In the genomic region with DNA sequence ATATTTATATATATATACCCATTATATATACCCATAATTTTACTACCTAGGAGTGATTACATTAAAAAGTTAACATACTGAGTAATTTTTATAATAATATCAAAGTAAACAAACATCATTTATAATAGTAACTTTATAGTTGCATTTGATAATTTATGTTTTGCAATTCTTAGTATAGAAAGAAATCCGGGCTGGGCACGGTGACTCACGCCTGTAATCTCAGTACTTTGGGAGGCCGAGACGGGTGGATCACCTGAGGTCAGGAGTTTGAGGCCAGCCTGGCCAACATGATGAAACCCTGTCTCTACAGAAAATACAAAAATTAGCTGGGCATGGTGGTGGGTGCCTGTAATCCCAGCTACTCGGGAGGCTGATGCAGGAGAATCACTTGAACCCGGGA, we compare ENCODE assay signal across 7 cellular contexts. TPM values are rescaled to one million over a fixed set of nuclear protein-coding genes. Genes with fewer than 3 reads are reported as not detected.
DNase-seq lines count a peak whose midpoint lies in the region; ATAC-seq, FAIRE-seq and TF ChIP-seq lines count a peak whose summit lies in the region.
"Not testable (repeated sequence)": the region's sequence is repeated elsewhere in the genome, so short reads cannot be mapped to it uniquely, and the experiment has no call there.

No MANE protein-coding gene starts in this region.

- 100% methylated on average over 1 of the region's 7 CpGs; no CpG with 5 or more reads in 1 of the 2 experiments for WGBS in IMR-90 (ENCODE audit: extremely low coverage in 2 of 2, insufficient read length in 1 of 2), 2 experiments

- not testable (repeated sequence) for H3K4me3 ChIP-seq in ACC112 (ENCODE audit: low read depth, low read length); IMR-90 (ENCODE audit: insufficient read depth, low read depth, low read length); astrocyte (ENCODE audit: insufficient read depth, low read depth, low read length)

- not testable (repeated sequence) for TF ChIP-seq RAD21 in IMR-90 (IDR thresholded peaks at IDR 0.05; ENCODE audit: low read length)

- not testable (repeated sequence) for H3K4ac ChIP-seq in IMR-90 (ENCODE audit: low read depth, low read length)

- not testable (repeated sequence) for H3K4me2 ChIP-seq in IMR-90 (ENCODE audit: low read depth, low read length)
- H3K4me2 ChIP-seq in astrocyte (ENCODE audit: low read length), result peak overlapping the region; percentile 36

- H3K4me3 Mint-ChIP-seq in activated CD4-positive, alpha-beta T cell treated with anti-CD3 and anti-CD28 coated beads for 36 hours; astrocyte (ENCODE audit: unreplicated experiment): not testable (repeated sequence)
- peak overlapping the region; percentile 81 for H3K4me3 Mint-ChIP-seq in natural killer cell treated with Interleukin-12 subunit alpha and Interleukin-12 subunit beta and Interleukin-15 and Interleukin-18, amount 100 ng/mL, for 72 hours

- TF ChIP-seq POLR2A in IMR-90 (IDR thresholded peaks at IDR 0.05; ENCODE audit: low read depth, low read length), result not testable (repeated sequence)

- not testable (repeated sequence) for H3K9me1 ChIP-seq in IMR-90 (ENCODE audit: insufficient read depth, low read length)

- not testable (repeated sequence) for H3K27me3 Mint-ChIP-seq in activated CD4-positive, alpha-beta T cell treated with anti-CD3 and anti-CD28 coated beads for 36 hours; astrocyte (ENCODE audit: low read depth, unreplicated experiment); natural killer cell treated with Interleukin-12 subunit alpha and Interleukin-12 subunit beta and Interleukin-15 and Interleukin-18, amount 100 ng/mL, for 72 hours

- intact Hi-C loops in IMR-90 (cut with micrococcal nuclease), result not testable (repeated sequence)
- intact Hi-C loops in activated CD4-positive, alpha-beta T cell treated with anti-CD3 and anti-CD28 coated beads for 36 hours (cut with DNase I, micrococcal nuclease), result loop anchor here in 1 of 2 experiments (10.0 kb wide), 1 partner anchor 306 kb away; no protein-coding TSS in a partner anchor

- not testable (repeated sequence) for H3K27me3 ChIP-seq in ACC112 (ENCODE audit: insufficient read depth, low read length); IMR-90 (ENCODE audit: control insufficient read depth, insufficient read depth, low read length); astrocyte (ENCODE audit: insufficient read depth, low read length)

- H4K20me1 ChIP-seq in IMR-90 (ENCODE audit: insufficient read depth, low read length); astrocyte (ENCODE audit: insufficient read depth, low read length): not testable (repeated sequence)

- peaks cover 21% of the 10 kb centered on the region for H3K4me1 ChIP-seq in ACC112 (ENCODE audit: control insufficient read depth, insufficient read depth, low read length, unreplicated experiment)
- not testable (repeated sequence) for H3K4me1 ChIP-seq in IMR-90 (ENCODE audit: control insufficient read depth, insufficient read depth, low read length); astrocyte (ENCODE audit: insufficient read depth, low read length)

- not testable (repeated sequence) for H2BK20ac ChIP-seq in IMR-90 (ENCODE audit: low read depth, low read length)

- H3K4me1 Mint-ChIP-seq in activated CD4-positive, alpha-beta T cell treated with anti-CD3 and anti-CD28 coated beads for 36 hours, result peaks cover 11% of the 10 kb centered on the region
- peaks cover 22% of the 10 kb centered on the region for H3K4me1 Mint-ChIP-seq in astrocyte (ENCODE audit: low read depth, unreplicated experiment)
- H3K4me1 Mint-ChIP-seq in natural killer cell treated with Interleukin-12 subunit alpha and Interleukin-12 subunit beta and Interleukin-15 and Interleukin-18, amount 100 ng/mL, for 72 hours (ENCODE audit: low read depth in 2 of 2), result not testable (repeated sequence)

- H2BK120ac ChIP-seq in IMR-90 (ENCODE audit: low read depth, low read length), result not testable (repeated sequence)

- not testable (repeated sequence) for H4K91ac ChIP-seq in IMR-90 (ENCODE audit: insufficient read depth, low read depth, low read length)

- POLR2A ChIA-PET in IMR-90 (lab: Charles Lee; ENCODE audit: unreplicated experiment); activated CD4-positive, alpha-beta T cell treated with anti-CD3 and anti-CD28 coated beads for 36 hours (lab: Charles Lee): not testable (repeated sequence)

- FAIRE-seq in astrocyte (lab: Jason Lieb, UNC), result not testable (repeated sequence)
- peak; percentile 65 for FAIRE-seq in endometrium (lab: Jason Lieb, UNC)

- not testable (repeated sequence) for H2AFZ ChIP-seq in ACC112 (ENCODE audit: low read length, unreplicated experiment); IMR-90 (replicated peaks; ENCODE audit: low read length, poor library complexity); astrocyte (ENCODE audit: low read depth, low read length)

- not testable (repeated sequence) for H3K14ac ChIP-seq in IMR-90 (replicated peaks; ENCODE audit: low read depth, low read length)

- not testable (repeated sequence) for H3K79me1 ChIP-seq in IMR-90 (ENCODE audit: low read depth in 1 of 2, low read length in 2 of 2)

- not testable (repeated sequence) for ATAC-seq in IMR-90 (ENCODE audit: low read depth); activated CD4-positive, alpha-beta T cell treated with anti-CD3 and anti-CD28 coated beads for 36 hours; natural killer cell treated with Interleukin-12 subunit alpha and Interleukin-12 subunit beta and Interleukin-15 and Interleukin-18, amount 100 ng/mL, for 72 hours

- peak overlapping the region; percentile 40; the same call in 1 of the 2 replicates for H3K27ac ChIP-seq in ACC112 (ENCODE audit: low read depth, low read length)
- peak overlapping the region; percentile 16; the same call in 1 of the 2 replicates for H3K27ac ChIP-seq in IMR-90 (ENCODE audit: insufficient read depth, low read length)
- not testable (repeated sequence) for H3K27ac ChIP-seq in astrocyte (ENCODE audit: low read depth, low read length)

- dilution Hi-C loops in IMR-90 (cut with HindIII; ENCODE audit: low sequenced_read_pairs, unreplicated experiment), result not testable (repeated sequence)

- not testable (repeated sequence) for H4K5ac ChIP-seq in IMR-90 (ENCODE audit: low read depth, low read length)

- not testable (repeated sequence) for H3K23ac ChIP-seq in IMR-90 (ENCODE audit: low read depth, low read length)

- DNase-seq in IMR-90; astrocyte (ENCODE audit: low read depth); natural killer cell treated with Interleukin-12 subunit alpha and Interleukin-12 subunit beta and Interleukin-15 and Interleukin-18, amount 100 ng/mL, for 72 hours (ENCODE audit: low spot score): not testable (repeated sequence)
- DNase-seq in NCI-H226, result peak; percentile 56
- DNase-seq in activated CD4-positive, alpha-beta T cell treated with anti-CD3 and anti-CD28 coated beads for 36 hours, result peak; percentile 14

- H3K18ac ChIP-seq in IMR-90 (ENCODE audit: low read depth, low read length), result not testable (repeated sequence)

- not testable (repeated sequence) for H3K36me3 ChIP-seq in ACC112 (ENCODE audit: insufficient read depth, low read length); IMR-90 (ENCODE audit: control insufficient read depth, insufficient read depth, low read length); astrocyte (ENCODE audit: insufficient read depth, low read length)

- not testable (repeated sequence) for H4K8ac ChIP-seq in IMR-90 (ENCODE audit: low read depth in 2 of 2, low read length in 2 of 2)

- H3K9me3 ChIP-seq in IMR-90 (ENCODE audit: control insufficient read depth, insufficient read depth, low read length); astrocyte (ENCODE audit: insufficient read depth, low read depth, low read length): not testable (repeated sequence)

- H3K9me3 Mint-ChIP-seq in activated CD4-positive, alpha-beta T cell treated with anti-CD3 and anti-CD28 coated beads for 36 hours (ENCODE audit: low read depth); astrocyte (ENCODE audit: unreplicated experiment); natural killer cell treated with Interleukin-12 subunit alpha and Interleukin-12 subunit beta and Interleukin-15 and Interleukin-18, amount 100 ng/mL, for 72 hours: not testable (repeated sequence)

- CTCF ChIA-PET in IMR-90 (lab: Yijun Ruan, JAX), result interaction anchor here (0.5 kb wide), 1 partner anchor 118 kb away, joined by 3 read pairs; no protein-coding TSS in a partner anchor
- CTCF ChIA-PET in activated CD4-positive, alpha-beta T cell treated with anti-CD3 and anti-CD28 coated beads for 36 hours (lab: Charles Lee), result interaction anchor here (1.2 kb wide), 1 partner anchor 57 kb away, joined by 3 read pairs; no protein-coding TSS in a partner anchor

- not testable (repeated sequence) for H3K56ac ChIP-seq in IMR-90 (ENCODE audit: extremely low read depth, insufficient read depth, low read length)

- TF ChIP-seq CTCF in IMR-90 (conservative IDR thresholded peaks at IDR 0.05; ENCODE audit: low read depth, low read length); astrocyte (IDR thresholded peaks at IDR 0.05; ENCODE audit: insufficient read depth, low read depth, low read length): not testable (repeated sequence)

- BruUV-seq in IMR-90 (replicated peaks; lab: Mats Ljungman, UMichigan), result not testable (repeated sequence)

- in situ Hi-C loops in IMR-90 (cut with MboI; ENCODE audit: low sequenced_read_pairs), result not testable (repeated sequence)

- not testable (repeated sequence) for H2BK5ac ChIP-seq in IMR-90 (ENCODE audit: low read depth, low read length, poor library complexity, severe bottlenecking)

- H3K79me2 ChIP-seq in ACC112 (ENCODE audit: control insufficient read depth, insufficient read depth, low read length, unreplicated experiment); astrocyte (ENCODE audit: insufficient read depth, low read length): not testable (repeated sequence)

- not testable (repeated sequence) for H3K27ac Mint-ChIP-seq in activated CD4-positive, alpha-beta T cell treated with anti-CD3 and anti-CD28 coated beads for 36 hours; astrocyte (ENCODE audit: unreplicated experiment); natural killer cell treated with Interleukin-12 subunit alpha and Interleukin-12 subunit beta and Interleukin-15 and Interleukin-18, amount 100 ng/mL, for 72 hours

- not testable (repeated sequence) for H3K36me3 Mint-ChIP-seq in activated CD4-positive, alpha-beta T cell treated with anti-CD3 and anti-CD28 coated beads for 36 hours (ENCODE audit: low read depth); astrocyte (ENCODE audit: low read depth, unreplicated experiment); natural killer cell treated with Interleukin-12 subunit alpha and Interleukin-12 subunit beta and Interleukin-15 and Interleukin-18, amount 100 ng/mL, for 72 hours

- not testable (repeated sequence) for H2BK15ac ChIP-seq in IMR-90 (ENCODE audit: low read depth, low read length)

- H2AK9ac ChIP-seq in IMR-90 (replicated peaks; ENCODE audit: low read depth, low read length, poor library complexity), result not testable (repeated sequence)

- not testable (repeated sequence) for H2AK5ac ChIP-seq in IMR-90 (ENCODE audit: low read depth, low read length)

- H3K9ac ChIP-seq in IMR-90 (ENCODE audit: low read depth, low read length); astrocyte (ENCODE audit: low read length): not testable (repeated sequence)

RNA-seq across cellular contexts. Expression of gene ZNF281, which starts 28.6 kb away (rescaled TPM):
- total RNA-seq in IMR-90 (2012; rRNA removed) (37.5 and 38.0 TPM in 2 replicates), astrocyte (36.2 and 39.3 TPM in 2 replicates)
- 5.4 and 7.0 TPM in 2 replicates for polyA plus RNA-seq in IMR-90 (2012; rRNA removed)
- 1.1 and 1.7 TPM in 2 replicates for polyA plus RNA-seq in IMR-90 (2012; cell fraction: cytosol; rRNA removed)
- polyA plus RNA-seq in IMR-90 (2012; cell fraction: nucleus; rRNA removed; ENCODE audit: low replicate concordance), result 2.1 and 9.7 TPM in 2 replicates
- 10 to 100 TPM; 10.8 to 13.5 TPM for total RNA-seq in activated CD4-positive, alpha-beta T cell treated with anti-CD3 and anti-CD28 coated beads for 36 hours
- 10 to 100 TPM; 29.8 to 31.3 TPM for total RNA-seq in natural killer cell treated with Interleukin-12 subunit alpha and Interleukin-12 subunit beta and Interleukin-15 and Interleukin-18, amount 100 ng/mL, for 72 hours
